Comparison of ENCODE assay signal across 8 cellular contexts in genomic region chr19:1863638-1864479, GRCh38. TPM values are rescaled to one million over a fixed set of nuclear protein-coding genes. Genes with fewer than 3 reads are reported as not detected.
A peak's percentile ranks its signal among the peaks of the same experiment; 100 is the strongest.
DNase-seq lines count a peak whose midpoint lies in the region; ATAC-seq and TF ChIP-seq lines count a peak whose summit lies in the region.

No MANE protein-coding gene starts in this region.

- ATAC-seq in GM18873 (IDR thresholded peaks at IDR 0.05; ENCODE audit: low FRiP score, unreplicated experiment) (peak; percentile 30), HG03108 (IDR thresholded peaks at IDR 0.05; ENCODE audit: unreplicated experiment) (peak; percentile 44)

- H3K4me3 ChIP-seq in AG04449 (ENCODE audit: low read depth, low read length), result peak overlapping the region; percentile 83
- H3K4me3 ChIP-seq in kidney epithelial cell (ENCODE audit: low read depth, low read length), result peak overlapping the region; percentile 83

- DNase-seq in AG04449 (ENCODE audit: low read depth, low spot score) (peak; percentile 42), NCI-H2196 treated with DMSO at 0.1 percent for 48 hours (lab: John Stamatoyannopoulos, UW; ENCODE audit: unreplicated experiment) (peak; percentile 98), caudate nucleus (lab: John Stamatoyannopoulos, UW) (peak in 59 of 61 donors; percentile 35 to 98 (median 83)), kidney epithelial cell (ENCODE audit: low read depth) (no peak)
- peak; percentile 87 for DNase-seq in activated CD4-positive, CD25-positive, alpha-beta regulatory T cell treated with anti-CD3 and anti-CD28 coated beads, Interleukin-2, amount 50 U/mL, for 16 hours (ENCODE audit: low read depth, low spot score)
- peak; percentile 91 to 92 for DNase-seq in stimulated activated CD4-positive, alpha-beta T cell treated with anti-CD3 and anti-CD28 coated beads, Interleukin-15, amount 100 ng/mL, for 1 hour (ENCODE audit: low read depth in 1 of 2, low spot score in 1 of 2)

- CTCF ChIA-PET in AG04449 (lab: Yijun Ruan, JAX), result interaction anchor here (0.6 to 3.2 kb wide), 11 partner anchors 8 to 66 kb away, joined by 3 to 16 read pairs (median 4); no protein-coding TSS in a partner anchor

- POLR2A ChIA-PET in AG04449 (lab: Yijun Ruan, JAX), result interaction anchor here (1.0 to 1.2 kb wide), 2 partner anchors 11 to 12 kb away, joined by 3 to 8 read pairs; no protein-coding TSS in a partner anchor

- no peaks in the 10 kb centered on the region for H3K27me3 ChIP-seq in kidney epithelial cell (ENCODE audit: control insufficient read depth, insufficient read depth, low read length)

- TF ChIP-seq CTCF in AG04449 (IDR thresholded peaks at IDR 0.05; ENCODE audit: insufficient read depth, low read length, missing control alignments) (no peak), kidney epithelial cell (IDR thresholded peaks at IDR 0.05; ENCODE audit: insufficient read depth, low read length, poor library complexity, severe bottlenecking) (no peak)

- no peaks in the 10 kb centered on the region for H3K36me3 ChIP-seq in kidney epithelial cell (ENCODE audit: control insufficient read depth, insufficient read depth, low read length)

- H3K27ac ChIP-seq in caudate nucleus (ENCODE audit: low read depth, low read length), result peak overlapping the region; percentile 85

RNA-seq across cellular contexts. Expression of gene KLF16, which starts 0.5 kb away (rescaled TPM):
- total RNA-seq in kidney epithelial cell, result 11.4 and 15.3 TPM in 2 replicates

RNA-seq across cellular contexts. Expression of gene REXO1, which starts 15.6 kb away (rescaled TPM):
- total RNA-seq in kidney epithelial cell, result 18.8 and 32.1 TPM in 2 replicates

RNA-seq across cellular contexts. Expression of gene ABHD17A, which starts 21.4 kb away (rescaled TPM):
- total RNA-seq in kidney epithelial cell, result 54.1 and 66.7 TPM in 2 replicates

RNA-seq across cellular contexts. Expression of gene ADAT3, which starts 41.3 kb away (rescaled TPM):
- total RNA-seq in kidney epithelial cell, result 1.8 and 8.6 TPM in 2 replicates

RNA-seq across cellular contexts. Expression of gene SCAMP4, which starts 41.3 kb away (rescaled TPM):
- total RNA-seq in kidney epithelial cell, result 167 and 178 TPM in 2 replicates
